Comparison of ENCODE assay signal across 19 cellular contexts in the genomic region with DNA sequence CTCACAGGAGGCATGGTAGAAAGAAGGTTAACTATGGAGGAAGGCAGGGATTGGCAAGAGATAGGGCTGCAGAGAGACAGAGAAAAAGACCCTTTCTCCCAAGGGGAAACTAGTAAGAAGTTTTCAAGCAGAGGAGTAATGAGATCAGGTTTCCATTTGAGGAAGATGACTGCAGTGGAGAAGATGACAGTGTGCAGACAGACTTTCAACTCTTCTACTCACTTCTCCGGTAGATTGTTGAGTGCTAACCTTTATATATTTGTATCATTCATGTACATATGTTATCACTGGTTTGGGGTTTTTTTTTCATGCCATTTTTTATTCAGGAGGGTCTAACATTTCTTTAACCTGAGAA. TPM values are rescaled to one million over a fixed set of nuclear protein-coding genes. Genes with fewer than 3 reads are reported as not detected.
DNase-seq lines count a peak whose midpoint lies in the region; ATAC-seq and TF ChIP-seq lines count a peak whose summit lies in the region.
"Had no signal": no experiment of that assay in that cellular context is flagged by ENCODE, and none has a peak within 500 bp of the region (broad histone marks: within the 10 kb centered on the region; RNA-seq: fewer than 3 reads in every experiment).

No MANE protein-coding gene starts in this region.

- TF ChIP-seq CTCF in HFFc6 (IDR thresholded peaks at IDR 0.05) (no peak), nephron progenitor cell (IDR thresholded peaks at IDR 0.05) (no peak)

- DNase-seq in activated T-cell treated with anti-CD3 and anti-CD28 coated beads, Interleukin-2, amount 50 U/mL, for 24 hours: no peak
- DNase-seq in activated T-cell treated with anti-CD3 and anti-CD28 coated beads for 4 hours (no peak), HFFc6 (no peak), nephron progenitor cell (no peak), NCI-H345 (lab: John Stamatoyannopoulos, UW) (no peak)
- no peak for DNase-seq in activated CD4-positive, alpha-beta memory T cell treated with anti-CD3 and anti-CD28 coated beads for 36 hours
- DNase-seq: activated CD8-positive, alpha-beta memory T cell treated with anti-CD3 and anti-CD28 coated beads for 24 hours; activated gamma-delta T cell; lower lobe of right lung; NCI-H1417 treated with DMSO at 0.1 percent for 48 hours; NCI-H2171; stimulated activated CD4-positive, alpha-beta T cell treated with anti-CD3 and anti-CD28 coated beads, Interleukin-2, amount 100 ng/mL, for 24 hours had no signal

- peaks cover 27% of the 10 kb centered on the region for H3K27me3 Mint-ChIP-seq in activated T-cell treated with anti-CD3 and anti-CD28 coated beads, Interleukin-2, amount 50 U/mL, for 24 hours
- H3K27me3 Mint-ChIP-seq in HFFc6 (ENCODE audit: insufficient read depth) (peaks cover 6% of the 10 kb centered on the region), nephron progenitor cell (ENCODE audit: low read depth, poor library complexity) (peaks cover 18% of the 10 kb centered on the region)
- H3K27me3 Mint-ChIP-seq in activated CD4-positive, alpha-beta memory T cell treated with anti-CD3 and anti-CD28 coated beads for 36 hours: peaks cover 16% of the 10 kb centered on the region

- POLR2A ChIA-PET in activated CD4-positive, alpha-beta memory T cell treated with anti-CD3 and anti-CD28 coated beads for 36 hours (lab: Charles Lee): no interaction called here

- CTCF ChIA-PET in activated CD4-positive, alpha-beta memory T cell treated with anti-CD3 and anti-CD28 coated beads for 36 hours (lab: Charles Lee): no interaction called here

- no peak for ATAC-seq in HG02610 (IDR thresholded peaks at IDR 0.05; ENCODE audit: unreplicated experiment)
- no peak for ATAC-seq in HG02798 (IDR thresholded peaks at IDR 0.05; ENCODE audit: poor library complexity, unreplicated experiment)
- ATAC-seq: pancreas had no signal

- H3K27ac Mint-ChIP-seq in activated T-cell treated with anti-CD3 and anti-CD28 coated beads, Interleukin-2, amount 50 U/mL, for 24 hours: peak overlapping the region; percentile 48
- H3K27ac Mint-ChIP-seq in HFFc6 (peak overlapping the region; percentile 73; the same call in 1 of the 2 replicates), nephron progenitor cell (peak overlapping the region; percentile 88)
- H3K27ac Mint-ChIP-seq in activated CD4-positive, alpha-beta memory T cell treated with anti-CD3 and anti-CD28 coated beads for 36 hours: peak overlapping the region; percentile 93

- H3K4me1 Mint-ChIP-seq in activated T-cell treated with anti-CD3 and anti-CD28 coated beads, Interleukin-2, amount 50 U/mL, for 24 hours (ENCODE audit: low read depth): peaks cover 11% of the 10 kb centered on the region
- H3K4me1 Mint-ChIP-seq in HFFc6 (ENCODE audit: low read depth) (peaks cover 30% of the 10 kb centered on the region), nephron progenitor cell (peaks cover 30% of the 10 kb centered on the region)
- peaks cover 19% of the 10 kb centered on the region for H3K4me1 Mint-ChIP-seq in activated CD4-positive, alpha-beta memory T cell treated with anti-CD3 and anti-CD28 coated beads for 36 hours (ENCODE audit: low read depth)

- H3K36me3 Mint-ChIP-seq in activated T-cell treated with anti-CD3 and anti-CD28 coated beads, Interleukin-2, amount 50 U/mL, for 24 hours (ENCODE audit: low read depth): no peaks in the 10 kb centered on the region
- H3K36me3 Mint-ChIP-seq in HFFc6 (ENCODE audit: low read depth) (peaks cover 14% of the 10 kb centered on the region), nephron progenitor cell (ENCODE audit: low read depth) (peaks cover 10% of the 10 kb centered on the region)
- H3K36me3 Mint-ChIP-seq in activated CD4-positive, alpha-beta memory T cell treated with anti-CD3 and anti-CD28 coated beads for 36 hours: no peaks in the 10 kb centered on the region

- no peak overlapping the region for H3K4me3 Mint-ChIP-seq in activated T-cell treated with anti-CD3 and anti-CD28 coated beads, Interleukin-2, amount 50 U/mL, for 24 hours
- H3K4me3 Mint-ChIP-seq in HFFc6 (peak overlapping the region; percentile 56), nephron progenitor cell (no peak overlapping the region)
- H3K4me3 Mint-ChIP-seq in activated CD4-positive, alpha-beta memory T cell treated with anti-CD3 and anti-CD28 coated beads for 36 hours: peak overlapping the region; percentile 57

- H3K9me3 Mint-ChIP-seq in activated T-cell treated with anti-CD3 and anti-CD28 coated beads, Interleukin-2, amount 50 U/mL, for 24 hours: peaks cover 7% of the 10 kb centered on the region
- H3K9me3 Mint-ChIP-seq in HFFc6 (peaks cover 17% of the 10 kb centered on the region), nephron progenitor cell (peaks cover 19% of the 10 kb centered on the region)
- H3K9me3 Mint-ChIP-seq in activated CD4-positive, alpha-beta memory T cell treated with anti-CD3 and anti-CD28 coated beads for 36 hours: peaks cover 7% of the 10 kb centered on the region

- intact Hi-C loops in activated CD4-positive, alpha-beta memory T cell treated with anti-CD3 and anti-CD28 coated beads for 36 hours (cut with micrococcal nuclease): loop anchor here (2.0 kb wide), 1 partner anchor 31 kb away; no protein-coding TSS in a partner anchor

RNA-seq across cellular contexts. Expression of a gene that starts 5.9 kb away (rescaled TPM):
- under 1 TPM in 2 of 6 experiments, not detected in 4; 0.13 to 0.14 TPM for total RNA-seq in HFFc6 (2021; fragmentation: NEBNext Ultra II Directional; extraction: Animal tissue kit (Norgen Biotek cat#: 25700))
- 1 to 10 TPM; 2.3 to 3.6 TPM for total RNA-seq in activated CD4-positive, alpha-beta memory T cell treated with anti-CD3 and anti-CD28 coated beads for 36 hours
- total RNA-seq: ascending aorta, Daoy, subcutaneous adipose tissue had no signal

RNA-seq across cellular contexts. Expression of a gene that starts 14.7 kb away (rescaled TPM):
- total RNA-seq in HFFc6 (2021; fragmentation: NEBNext Ultra II Directional; extraction: Animal tissue kit (Norgen Biotek cat#: 25700)): not detected
- under 1 TPM; 0.41 to 0.76 TPM for total RNA-seq in activated CD4-positive, alpha-beta memory T cell treated with anti-CD3 and anti-CD28 coated beads for 36 hours
- total RNA-seq: ascending aorta, urinary bladder had no signal

RNA-seq across cellular contexts. Expression of a gene that starts 23.6 kb away (rescaled TPM):
- total RNA-seq in HFFc6 (2021; fragmentation: NEBNext Ultra II Directional; extraction: Animal tissue kit (Norgen Biotek cat#: 25700)): not detected
- 1 to 10 TPM; 3.8 to 4.0 TPM for total RNA-seq in activated CD4-positive, alpha-beta memory T cell treated with anti-CD3 and anti-CD28 coated beads for 36 hours
- total RNA-seq: ascending aorta, Daoy, lower lobe of right lung, pancreas, subcutaneous adipose tissue, urinary bladder had no signal

RNA-seq across cellular contexts. Expression of a gene that starts 28.3 kb away (rescaled TPM):
- total RNA-seq in HFFc6 (2021; fragmentation: NEBNext Ultra II Directional; extraction: Animal tissue kit (Norgen Biotek cat#: 25700)): 10 to 100 TPM; 47.5 to 54.2 (median 48.8) TPM
- 10 to 100 TPM; 51.8 to 52.0 TPM for total RNA-seq in activated CD4-positive, alpha-beta memory T cell treated with anti-CD3 and anti-CD28 coated beads for 36 hours

Comparison
In these comparisons a context has a peak if more than half of its experiments do, and no peak if none do; other contexts are left out.
1. H3K4me3 Mint-ChIP-seq: peak in HFFc6 (single experiment) and activated CD4-positive, alpha-beta memory T cell treated with anti-CD3 and anti-CD28 coated beads for 36 hours (single experiment); none in activated T-cell treated with anti-CD3 and anti-CD28 coated beads, Interleukin-2, amount 50 U/mL, for 24 hours (single experiment) and nephron progenitor cell (single experiment).
2. RNA of a gene that starts 23.6 kb away (total RNA-seq): 3.8 to 4.0 TPM in activated CD4-positive, alpha-beta memory T cell treated with anti-CD3 and anti-CD28 coated beads for 36 hours; not detected in HFFc6; every median in the first group is over 4 times any median in the second.
3. Peak in every context shown above with its lines, with median percentiles within 50 percentile points of each other: H3K27ac Mint-ChIP-seq.